Comparison of ENCODE assay signal across 15 cellular contexts in genomic region chr10:95350212-95350829, GRCh38. TPM values are rescaled to one million over a fixed set of nuclear protein-coding genes. Genes with fewer than 3 reads are reported as not detected.
A peak's percentile ranks its signal among the peaks of the same experiment; 100 is the strongest.
DNase-seq lines count a peak whose midpoint lies in the region; TF ChIP-seq lines count a peak whose summit lies in the region.
"Had no signal": no experiment of that assay in that cellular context is flagged by ENCODE, and none has a peak within 500 bp of the region (broad histone marks: within the 10 kb centered on the region; RNA-seq: fewer than 3 reads in every experiment).

No MANE protein-coding gene starts in this region.

- no TSS peak for BruUV-seq in Calu3 (replicated peaks; lab: Mats Ljungman, UMichigan)

- TF ChIP-seq CTCF in AG09309 (IDR thresholded peaks at IDR 0.05; ENCODE audit: control insufficient read depth, insufficient read depth, low read depth, low read length, missing control alignments): no peak
- TF ChIP-seq CTCF in fibroblast of villous mesenchyme (IDR thresholded peaks at IDR 0.05; ENCODE audit: insufficient read depth, low read depth, low read length): no peak
- TF ChIP-seq CTCF in Calu3 (IDR thresholded peaks at IDR 0.05; ENCODE audit: unreplicated experiment): no peak

- H3K27me3 Mint-ChIP-seq in Calu3 (ENCODE audit: unreplicated experiment): no peaks in the 10 kb centered on the region
- H3K27me3 Mint-ChIP-seq: activated T-cell treated with anti-CD3 and anti-CD28 coated beads, Interleukin-2, amount 50 U/mL, for 24 hours had no signal

- H3K27ac Mint-ChIP-seq in Calu3 (ENCODE audit: unreplicated experiment): no peak overlapping the region
- H3K27ac Mint-ChIP-seq: activated T-cell treated with anti-CD3 and anti-CD28 coated beads, Interleukin-2, amount 50 U/mL, for 24 hours had no signal

- no peak overlapping the region for H3K4me3 Mint-ChIP-seq in Calu3 (ENCODE audit: low read depth, unreplicated experiment)
- H3K4me3 Mint-ChIP-seq: activated T-cell treated with anti-CD3 and anti-CD28 coated beads, Interleukin-2, amount 50 U/mL, for 24 hours had no signal

- intact Hi-C loops in Calu3 (cut with micrococcal nuclease; ENCODE audit: unreplicated experiment): no loop called here

- no peaks in the 10 kb centered on the region for H3K36me3 Mint-ChIP-seq in Calu3 (ENCODE audit: insufficient read depth, unreplicated experiment)

- CTCF ChIA-PET in Calu3 (lab: Charles Lee): no interaction called here

- peaks cover 13% of the 10 kb centered on the region for H3K4me1 Mint-ChIP-seq in Calu3 (ENCODE audit: low read depth, unreplicated experiment)

- DNase-seq in AG09309 (ENCODE audit: low read depth): peak; percentile 14
- DNase-seq in SKM-1 (lab: John Stamatoyannopoulos, UW; ENCODE audit: unreplicated experiment): peak; percentile 11
- DNase-seq in fibroblast of villous mesenchyme (ENCODE audit: low read depth): peak; percentile 96
- DNase-seq in renal cortical epithelial cell (ENCODE audit: low read depth): peak; percentile 28
- DNase-seq in NCI-H2081 treated with DMSO at 0.1 percent for 48 hours (lab: John Stamatoyannopoulos, UW): no peak
- DNase-seq in Calu3: no peak
- DNase-seq in islet precursor cell: no peak
- DNase-seq in mesenteric fat pad (ENCODE audit: low spot score): no peak
- DNase-seq: activated T-cell treated with anti-CD3 and anti-CD28 coated beads, Interleukin-2, amount 50 U/mL, for 24 hours; anterior cingulate cortex; DND-41; effector memory CD4-positive, alpha-beta T cell; NCI-H146; SW 1271 had no signal

- no peak overlapping the region for H3K4me3 ChIP-seq in AG09309 (ENCODE audit: control insufficient read depth, low read depth, low read length)
- no peak overlapping the region for H3K4me3 ChIP-seq in fibroblast of villous mesenchyme (ENCODE audit: low read depth, low read length)
- H3K4me3 ChIP-seq: suprapubic skin had no signal

- H3K9me3 Mint-ChIP-seq in Calu3 (ENCODE audit: low read depth, unreplicated experiment): no peaks in the 10 kb centered on the region
- H3K9me3 Mint-ChIP-seq: activated T-cell treated with anti-CD3 and anti-CD28 coated beads, Interleukin-2, amount 50 U/mL, for 24 hours had no signal

RNA-seq across cellular contexts. Expression of gene PDLIM1, which starts 59.5 kb away (rescaled TPM):
- total RNA-seq in fibroblast of villous mesenchyme (65.7 and 75.6 TPM in 2 replicates), renal cortical epithelial cell (19.4 and 45.8 TPM in 2 replicates), Calu3 (2022) (49.7 and 50.2 TPM in 2 replicates), mesenteric fat pad (200 TPM)

Comparison
In these comparisons a context has a peak if more than half of its experiments do, and no peak if none do; other contexts are left out.
1. DNase-seq: peak in AG09309 (single experiment), SKM-1 (single experiment), fibroblast of villous mesenchyme (single experiment) and renal cortical epithelial cell (single experiment); none in NCI-H2081 treated with DMSO at 0.1 percent for 48 hours (single experiment), Calu3 (single experiment), islet precursor cell (single experiment) and mesenteric fat pad (single experiment).